Comparison of ENCODE assay signal across 1 cellular context in genomic region chr15:41607033-41607432, GRCh38.
TF ChIP-seq lines count a peak whose summit lies in the region.

No MANE protein-coding gene starts in this region.

TF ChIP-seq in SK-N-SH, 30 proteins besides CTCF, POLR2A, EP300 and RAD21 (continued from another document):
- TF ChIP-seq USF1 (IDR thresholded peaks at IDR 0.05; ENCODE audit: borderline replicate concordance, low read depth) (no peak), SMC3 (IDR thresholded peaks at IDR 0.05; ENCODE audit: low read depth, low read length) (no peak), PBX3 (IDR thresholded peaks at IDR 0.05) (no peak; the same call in 1 of the 2 replicates), RXRA (IDR thresholded peaks at IDR 0.05; ENCODE audit: borderline replicate concordance, low read depth) (peak; percentile 22; the same call in 1 of the 2 replicates), MXI1 (IDR thresholded peaks at IDR 0.05; ENCODE audit: low read depth, low read length) (no peak), EZH2phosphoT487 (IDR thresholded peaks at IDR 0.05; ENCODE audit: borderline replicate concordance, low read depth) (no peak), REST (IDR thresholded peaks at IDR 0.05; ENCODE audit: low read depth, low read length) (no peak), NRF1 (IDR thresholded peaks at IDR 0.05; ENCODE audit: low read depth, low read length) (no peak), FOXJ3 (CRISPR knock-in tag; IDR thresholded peaks at IDR 0.05) (no peak), USF2 (IDR thresholded peaks at IDR 0.05; ENCODE audit: borderline replicate concordance, low read depth, low read length) (no peak), GATA2 (CRISPR knock-in tag; IDR thresholded peaks at IDR 0.05) (no peak), RCOR1 (IDR thresholded peaks at IDR 0.05; ENCODE audit: low read length) (no peak), POLR2AphosphoS5 (IDR thresholded peaks at IDR 0.05; ENCODE audit: low read depth, low read length) (no peak), RFX5 (IDR thresholded peaks at IDR 0.05; ENCODE audit: low read length) (no peak), ELF1 (IDR thresholded peaks at IDR 0.05) (no peak), FOXM1 (IDR thresholded peaks at IDR 0.05; ENCODE audit: low read depth) (no peak), GABPA (IDR thresholded peaks at IDR 0.05; ENCODE audit: low read depth) (no peak), CHD2 (IDR thresholded peaks at IDR 0.05; ENCODE audit: low read length, partially characterized antibody) (no peak), YY1 (IDR thresholded peaks at IDR 0.05; ENCODE audit: low read depth) (0 out of 2 replicates have a peak, but pooled peaks have one; percentile 44), SIN3A (IDR thresholded peaks at IDR 0.05; ENCODE audit: borderline replicate concordance, low read depth, low read length) (no peak), FOSL2 (IDR thresholded peaks at IDR 0.05; ENCODE audit: borderline replicate concordance, low read depth) (peak; percentile 95), JUND (IDR thresholded peaks at IDR 0.05) (peak; percentile 88), TCF12 (IDR thresholded peaks at IDR 0.05) (peak; percentile 89), NFIC (IDR thresholded peaks at IDR 0.05; ENCODE audit: borderline replicate concordance) (peak; percentile 60; the same call in 1 of the 2 replicates), ZBTB33 (IDR thresholded peaks at IDR 0.05; ENCODE audit: borderline replicate concordance, low read depth) (no peak), TEAD4 (IDR thresholded peaks at IDR 0.05; ENCODE audit: borderline replicate concordance, insufficient read depth) (peak; percentile 49; the same call in 1 of the 2 replicates), MEF2A (IDR thresholded peaks at IDR 0.05; ENCODE audit: borderline replicate concordance, low read depth) (no peak), MAX (IDR thresholded peaks at IDR 0.05; ENCODE audit: low read depth) (no peak; the same call in 1 of the 2 replicates)
TF ChIP-seq in SK-N-SH: peak in this region for 7.
